Comparison of ENCODE assay signal across 8 cellular contexts in genomic region chr22:40400173-40400572, GRCh38. TPM values are rescaled to one million over a fixed set of nuclear protein-coding genes. Genes with fewer than 3 reads are reported as not detected.
A peak's percentile ranks its signal among the peaks of the same experiment; 100 is the strongest.
DNase-seq lines count a peak whose midpoint lies in the region; ATAC-seq and TF ChIP-seq lines count a peak whose summit lies in the region.

No MANE protein-coding gene starts in this region.

- peak overlapping the region; percentile 91 for H3K27ac ChIP-seq in neutrophil

- H3K9me3 Mint-ChIP-seq in activated T-cell treated with anti-CD3 and anti-CD28 coated beads, Interleukin-2, amount 50 U/mL, for 72 hours = no peaks in the 10 kb centered on the region

- no peak for TF ChIP-seq CTCF in GM10248 (IDR thresholded peaks at IDR 0.05; ENCODE audit: control extremely low read depth, extremely low read depth, low read depth, missing control alignments)
- no peak for TF ChIP-seq CTCF in neutrophil (IDR thresholded peaks at IDR 0.05)

- no peaks in the 10 kb centered on the region for H3K9me3 ChIP-seq in neutrophil

- CTCF ChIA-PET in GM10248 (lab: Yijun Ruan, JAX) = interaction anchor here (0.8 to 2.1 kb wide), 5 partner anchors 9 to 26 kb away, joined by 3 to 7 read pairs (median 3); no protein-coding TSS in a partner anchor

- ATAC-seq in activated T-cell treated with anti-CD3 and anti-CD28 coated beads, Interleukin-2, amount 50 U/mL, for 72 hours (replicated peaks in 1 of 2) = no peak

- H3K27me3 ChIP-seq in neutrophil = no peaks in the 10 kb centered on the region

- DNase-seq in GM10248 (ENCODE audit: extremely low spot score) (peak; percentile 61), NOMO-1 (lab: John Stamatoyannopoulos, UW; ENCODE audit: unreplicated experiment in 2 of 2) (peak; percentile 83 to 92), SW 1271 (lab: John Stamatoyannopoulos, UW) (no peak), SK-N-DZ (ENCODE audit: low spot score) (no peak), HuH-7 (ENCODE audit: low spot score) (no peak), AG08395 (ENCODE audit: low spot score) (no peak)
- peak; percentile 31 to 35 for DNase-seq in activated T-cell treated with anti-CD3 and anti-CD28 coated beads, Interleukin-2, amount 50 U/mL, for 72 hours

- POLR2A ChIA-PET in GM10248 (lab: Yijun Ruan, JAX) = interaction anchor here (1.0 kb wide), 1 partner anchor 36 kb away, joined by 3 read pairs; no protein-coding TSS in a partner anchor

- no peak overlapping the region for H3K27ac Mint-ChIP-seq in activated T-cell treated with anti-CD3 and anti-CD28 coated beads, Interleukin-2, amount 50 U/mL, for 72 hours

- H3K4me3 Mint-ChIP-seq in activated T-cell treated with anti-CD3 and anti-CD28 coated beads, Interleukin-2, amount 50 U/mL, for 72 hours = peak overlapping the region; percentile 53 to 56

- H3K4me3 ChIP-seq in neutrophil (ENCODE audit: low read depth in 1 of 2, low read length in 1 of 2) = peak overlapping the region; percentile 6 to 25

- H3K36me3 ChIP-seq in neutrophil = peaks cover 26% of the 10 kb centered on the region

- H3K27me3 Mint-ChIP-seq in activated T-cell treated with anti-CD3 and anti-CD28 coated beads, Interleukin-2, amount 50 U/mL, for 72 hours (ENCODE audit: low read depth) = no peaks in the 10 kb centered on the region

- peaks cover 83% of the 10 kb centered on the region for H3K4me1 Mint-ChIP-seq in activated T-cell treated with anti-CD3 and anti-CD28 coated beads, Interleukin-2, amount 50 U/mL, for 72 hours (ENCODE audit: low read depth)

- peaks cover 0 to 23% of the 10 kb centered on the region in 2 donors for H3K36me3 Mint-ChIP-seq in activated T-cell treated with anti-CD3 and anti-CD28 coated beads, Interleukin-2, amount 50 U/mL, for 72 hours (ENCODE audit: insufficient read depth in 2 of 2)

- peaks cover 63 to 69% of the 10 kb centered on the region in 2 experiments for H3K4me1 ChIP-seq in neutrophil (ENCODE audit: control insufficient read depth in 1 of 2, insufficient read depth in 1 of 2, low read depth in 1 of 2, low read length in 1 of 2)

RNA-seq across cellular contexts. Expression of gene SGSM3, which starts 29.8 kb away (rescaled TPM):
- 10 to 100 TPM; 47.1 to 55.8 TPM for total RNA-seq in activated T-cell treated with anti-CD3 and anti-CD28 coated beads, Interleukin-2, amount 50 U/mL, for 72 hours
- polyA plus RNA-seq in SK-N-DZ (2014; cell fraction: cytosol; rRNA removed) = 86.2 and 100 TPM in 2 replicates
- 709 and 714 TPM in 2 replicates for polyA plus RNA-seq in SK-N-DZ (2014; cell fraction: nucleus; rRNA removed)

RNA-seq across cellular contexts. Expression of gene ADSL, which starts 53.9 kb away (rescaled TPM):
- 100 to 1,000 TPM in 1 of 2 donors, 10 to 100 TPM in 1; 98.7 to 102 TPM for total RNA-seq in activated T-cell treated with anti-CD3 and anti-CD28 coated beads, Interleukin-2, amount 50 U/mL, for 72 hours
- polyA plus RNA-seq in SK-N-DZ (2014; cell fraction: cytosol; rRNA removed) = 288 and 300 TPM in 2 replicates
- 188 and 225 TPM in 2 replicates for polyA plus RNA-seq in SK-N-DZ (2014; cell fraction: nucleus; rRNA removed)

Comparison
In these comparisons a context has a peak if more than half of its experiments do, and no peak if none do; other contexts are left out.
1. DNase-seq: peak in GM10248 (single experiment), NOMO-1 (2 of 2) and activated T-cell treated with anti-CD3 and anti-CD28 coated beads, Interleukin-2, amount 50 U/mL, for 72 hours (2 of 2); none in SW 1271 (0 of 2), SK-N-DZ (single experiment), HuH-7 (single experiment) and AG08395 (single experiment).